In genomic region chr9:129038109-129038852, GRCh38 we compare ENCODE assay signal across 8 cellular contexts. TPM values are rescaled to one million over a fixed set of nuclear protein-coding genes. Genes with fewer than 3 reads are reported as not detected.
A peak's percentile ranks its signal among the peaks of the same experiment; 100 is the strongest.
DNase-seq lines count a peak whose midpoint lies in the region; ATAC-seq and TF ChIP-seq lines count a peak whose summit lies in the region.
"Had no signal": no experiment of that assay in that cellular context is flagged by ENCODE, and none has a peak within 500 bp of the region (broad histone marks: within the 10 kb centered on the region; RNA-seq: fewer than 3 reads in every experiment).

No MANE protein-coding gene starts in this region.

- ATAC-seq in right cardiac atrium (no peak), foreskin keratinocyte (no peak)
- ATAC-seq in stimulated activated memory B cell treated with anti-CD40 and anti-IgM and Interleukin-4, amounts not matched to agents 10 μg/mL and 1 μg/mL and 100 μg/mL, for 72 hours, result no peak

- H3K27ac ChIP-seq in HUES6 (ENCODE audit: low read depth, low read length) (no peak overlapping the region), right cardiac atrium (ENCODE audit: low read length) (peak overlapping the region; percentile 43), foreskin keratinocyte (no peak overlapping the region)

- WGBS in right cardiac atrium, result 38% methylated on average over 8 of the region's 8 CpGs

- no peaks in the 10 kb centered on the region for H3K9me3 Mint-ChIP-seq in activated naive CD8-positive, alpha-beta T cell (ENCODE audit: low read depth)
- H3K9me3 Mint-ChIP-seq in stimulated activated memory B cell treated with anti-CD40 and anti-IgM and Interleukin-4, amounts not matched to agents 10 μg/mL and 1 μg/mL and 100 μg/mL, for 72 hours, result no peaks in the 10 kb centered on the region

- H3K36me3 ChIP-seq in HUES6 (ENCODE audit: control insufficient read depth, insufficient read depth, low read length), result peaks cover 23% of the 10 kb centered on the region

- no peaks in the 10 kb centered on the region for H3K27me3 Mint-ChIP-seq in activated naive CD8-positive, alpha-beta T cell
- H3K27me3 Mint-ChIP-seq in stimulated activated memory B cell treated with anti-CD40 and anti-IgM and Interleukin-4, amounts not matched to agents 10 μg/mL and 1 μg/mL and 100 μg/mL, for 72 hours, result no peaks in the 10 kb centered on the region

- no peak overlapping the region for H3K27ac Mint-ChIP-seq in activated naive CD8-positive, alpha-beta T cell
- H3K27ac Mint-ChIP-seq in stimulated activated memory B cell treated with anti-CD40 and anti-IgM and Interleukin-4, amounts not matched to agents 10 μg/mL and 1 μg/mL and 100 μg/mL, for 72 hours, result no peak overlapping the region

- DNase-seq in right cardiac atrium (peak; percentile 51 to 81 (median 78)), foreskin keratinocyte (no peak), NCI-H510A (lab: John Stamatoyannopoulos, UW) (no peak)
- no peak for DNase-seq in activated CD4-positive, CD25-positive, alpha-beta regulatory T cell treated with anti-CD3 and anti-CD28 coated beads, Interleukin-2, amount 50 U/mL, for 72 hours
- DNase-seq: NCI-H510A treated with DMSO at 0.1 percent for 48 hours had no signal

- H3K4me3 Mint-ChIP-seq in activated naive CD8-positive, alpha-beta T cell, result peak overlapping the region; percentile 96
- peak overlapping the region; percentile 92 for H3K4me3 Mint-ChIP-seq in stimulated activated memory B cell treated with anti-CD40 and anti-IgM and Interleukin-4, amounts not matched to agents 10 μg/mL and 1 μg/mL and 100 μg/mL, for 72 hours

- intact Hi-C loops in right cardiac atrium (cut with DNase I), result no loop called here

- H3K4me1 Mint-ChIP-seq in activated naive CD8-positive, alpha-beta T cell (ENCODE audit: low read depth), result peaks cover 27% of the 10 kb centered on the region
- peaks cover 49% of the 10 kb centered on the region for H3K4me1 Mint-ChIP-seq in stimulated activated memory B cell treated with anti-CD40 and anti-IgM and Interleukin-4, amounts not matched to agents 10 μg/mL and 1 μg/mL and 100 μg/mL, for 72 hours

- H3K4me3 ChIP-seq in HUES6 (ENCODE audit: low read depth, low read length) (0 out of 2 replicates have a peak overlapping the region, but pooled peaks have one; percentile 93), right cardiac atrium (ENCODE audit: low read length) (no peak overlapping the region)

- H3K4me1 ChIP-seq in HUES6 (ENCODE audit: control insufficient read depth, insufficient read depth, low read length) (peaks cover 12% of the 10 kb centered on the region; the same call in 1 of the 2 replicates), right cardiac atrium (ENCODE audit: control insufficient read depth, insufficient read depth, low read length) (peaks cover 11% of the 10 kb centered on the region), foreskin keratinocyte (no peaks in the 10 kb centered on the region)

- H3K9ac ChIP-seq in HUES6 (ENCODE audit: low read length), result no peak overlapping the region

- peaks cover 2% of the 10 kb centered on the region for H3K36me3 Mint-ChIP-seq in activated naive CD8-positive, alpha-beta T cell
- H3K36me3 Mint-ChIP-seq in stimulated activated memory B cell treated with anti-CD40 and anti-IgM and Interleukin-4, amounts not matched to agents 10 μg/mL and 1 μg/mL and 100 μg/mL, for 72 hours, result peaks cover 15% of the 10 kb centered on the region

- H3K27me3 ChIP-seq in HUES6 (ENCODE audit: control insufficient read depth, insufficient read depth, low read length), result no peaks in the 10 kb centered on the region
- no peaks in the 10 kb centered on the region for H3K27me3 ChIP-seq in right cardiac atrium (ENCODE audit: control insufficient read depth, insufficient read depth)
- no peaks in the 10 kb centered on the region for H3K27me3 ChIP-seq in foreskin keratinocyte

- no peak for TF ChIP-seq CTCF in foreskin keratinocyte (conservative IDR thresholded peaks at IDR 0.05)

- H3K9me3 ChIP-seq in HUES6 (ENCODE audit: control insufficient read depth, insufficient read depth, low read depth, low read length), result no peaks in the 10 kb centered on the region
- H3K9me3 ChIP-seq in right cardiac atrium (ENCODE audit: control insufficient read depth, low read length), result no peaks in the 10 kb centered on the region

RNA-seq across cellular contexts. Expression of gene MIGA2, which starts 1.9 kb away (rescaled TPM):
- total RNA-seq in right cardiac atrium (10 to 100 TPM; 30.3 to 40.7 (median 36.2) TPM), foreskin keratinocyte (15.2 and 17.6 TPM in 2 replicates)
- polyA plus RNA-seq in right cardiac atrium (35.8 TPM), foreskin keratinocyte (10.9 and 11.7 TPM in 2 replicates)

RNA-seq across cellular contexts. Expression of gene SH3GLB2, which starts 10.2 kb away (rescaled TPM):
- total RNA-seq in right cardiac atrium (10 to 100 TPM; 36.1 to 47.4 (median 40.2) TPM), foreskin keratinocyte (43.9 and 51.9 TPM in 2 replicates)
- polyA plus RNA-seq in right cardiac atrium (45.1 TPM), foreskin keratinocyte (70.8 and 80.8 TPM in 2 replicates)

RNA-seq across cellular contexts. Expression of gene DOLPP1, which starts 42.6 kb away (rescaled TPM):
- total RNA-seq in right cardiac atrium, result 1 to 10 TPM; 6.3 to 7.3 (median 6.8) TPM
- polyA plus RNA-seq in right cardiac atrium, result 3.3 TPM
- 18.4 and 20.2 TPM in 2 replicates for total RNA-seq in foreskin keratinocyte
- polyA plus RNA-seq in foreskin keratinocyte, result 17.9 and 21.0 TPM in 2 replicates

Comparison
In these comparisons a context has a peak if more than half of its experiments do, and no peak if none do; other contexts are left out.
1. DNase-seq: peak in right cardiac atrium (3 of 3); none in activated CD4-positive, CD25-positive, alpha-beta regulatory T cell treated with anti-CD3 and anti-CD28 coated beads, Interleukin-2, amount 50 U/mL, for 72 hours (single experiment), foreskin keratinocyte (0 of 2) and NCI-H510A (single experiment).